ENCODE assay signal across 8 cellular contexts in the genomic region with DNA sequence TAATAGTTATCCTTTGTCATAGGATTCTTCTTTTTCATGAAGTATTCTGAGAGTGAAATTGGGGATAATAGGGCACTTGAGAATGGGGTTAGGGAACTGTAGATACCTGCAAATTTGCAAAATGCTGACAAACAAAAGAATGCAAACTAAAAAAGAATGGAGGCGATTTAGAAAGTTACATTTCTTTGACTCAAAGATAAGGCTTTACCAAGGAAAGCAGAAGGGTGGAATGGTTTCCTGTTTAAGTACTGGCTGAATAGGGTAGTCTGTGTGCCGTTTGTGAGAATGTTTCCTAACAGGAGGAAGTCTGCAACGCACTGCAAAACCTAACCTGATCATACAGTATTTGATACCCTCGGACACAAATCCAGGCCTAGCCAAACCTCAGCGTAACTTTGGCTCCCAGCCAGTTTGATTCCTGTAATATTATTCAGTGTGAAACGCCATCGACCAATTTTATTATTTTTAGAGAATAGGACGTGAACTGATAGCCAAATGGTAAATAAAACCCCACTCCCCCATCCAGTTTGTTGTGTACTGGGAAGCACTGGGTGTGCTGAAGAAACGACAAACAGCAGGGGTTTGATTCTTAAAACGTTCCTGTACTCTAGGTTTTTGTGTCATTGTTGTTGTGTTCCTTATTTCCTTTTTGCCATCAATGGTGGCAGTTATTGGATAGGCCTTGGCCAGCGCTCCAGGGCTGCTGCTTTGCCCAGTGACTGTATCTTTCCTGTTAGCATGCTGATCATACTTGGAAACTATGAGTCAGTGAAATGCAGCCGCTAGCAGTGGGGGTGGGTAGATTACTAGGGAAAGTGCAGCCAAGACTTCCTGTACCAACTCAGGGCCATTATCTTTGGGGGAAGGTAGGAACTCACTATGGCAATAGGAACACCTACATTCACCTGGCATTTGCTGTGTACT.
DNase-seq lines count a peak whose midpoint lies in the region; ATAC-seq, FAIRE-seq and TF ChIP-seq lines count a peak whose summit lies in the region.

No MANE protein-coding gene starts in this region.

- no TSS peak for BruUV-seq in PC-3 (replicated peaks; lab: Mats Ljungman, UMichigan)

- POLR2A ChIA-PET in PC-3 (lab: Charles Lee; ENCODE audit: unreplicated experiment), result interaction anchor here (0.7 kb wide), 1 partner anchor 30 kb away, joined by 3 read pairs; no protein-coding TSS in a partner anchor

- H3K36me3 ChIP-seq in PC-3 (ENCODE audit: low read depth, low read length) (no peaks in the 10 kb centered on the region), fibroblast of lung (ENCODE audit: control insufficient read depth, insufficient read depth, low read length) (no peaks in the 10 kb centered on the region), subcutaneous abdominal adipose tissue (ENCODE audit: control insufficient read depth in 5 of 5, insufficient read depth in 5 of 5, low read length in 5 of 5) (no peaks in the 10 kb centered on the region)

- H3K27ac ChIP-seq in PC-3 (ENCODE audit: low read length), result peak overlapping the region; percentile 83
- H3K27ac ChIP-seq in fibroblast of lung (ENCODE audit: insufficient read depth, low read length), result peak overlapping the region; percentile 93
- peak overlapping the region; percentile 98 for H3K27ac ChIP-seq in subcutaneous abdominal adipose tissue (ENCODE audit: low read depth, low read length)

- H3K9me3 ChIP-seq in PC-3 (ENCODE audit: low read length), result no peaks in the 10 kb centered on the region
- H3K9me3 ChIP-seq in fibroblast of lung (ENCODE audit: control insufficient read depth, insufficient read depth, low read depth, low read length), result no peaks in the 10 kb centered on the region
- no peaks in the 10 kb centered on the region for H3K9me3 ChIP-seq in subcutaneous abdominal adipose tissue (ENCODE audit: control insufficient read depth in 5 of 5, low read length in 5 of 5)

- H3K27me3 Mint-ChIP-seq in nephron (ENCODE audit: low read depth), result no peaks in the 10 kb centered on the region

- peak overlapping the region in 1 of 3 experiments; percentile 41 for H3K4me3 Mint-ChIP-seq in nephron

- H3K9me2 ChIP-seq in PC-3 (replicated peaks; ENCODE audit: low read length), result no peaks in the 10 kb centered on the region

- TF ChIP-seq CTCF in AG10803 (conservative IDR thresholded peaks at IDR 0.05; ENCODE audit: low read length) (no peak), PC-3 (conservative IDR thresholded peaks at IDR 0.05; ENCODE audit: low read depth, low read length) (no peak), fibroblast of lung (conservative IDR thresholded peaks at IDR 0.05 in 1 of 2, IDR thresholded peaks at IDR 0.05 in 1 of 2; ENCODE audit: low read depth in 1 of 2, low read length in 2 of 2) (no peak), nephron (IDR thresholded peaks at IDR 0.05; ENCODE audit: unreplicated experiment in 3 of 3) (no peak)

- peaks cover 73% of the 10 kb centered on the region for H3K4me1 Mint-ChIP-seq in nephron

- peak overlapping the region; percentile 91 to 96 (median 95) for H3K27ac Mint-ChIP-seq in nephron

- FAIRE-seq in GM19239 (lab: Jason Lieb, UNC), result peak; percentile 88

- DNase-seq in AG10803 (ENCODE audit: low read depth), result peak; percentile 94
- no peak for DNase-seq in GM19239 (ENCODE audit: insufficient read length, low spot score)
- peak; percentile 97 for DNase-seq in PC-3
- peak; percentile 69 to 74 for DNase-seq in activated T-cell treated with anti-CD3 and anti-CD28 coated beads, Interleukin-2, amount 50 U/mL, for 48 hours
- DNase-seq in fibroblast of lung (ENCODE audit: low read depth in 2 of 2), result peak; percentile 92 to 98

- no peaks in the 10 kb centered on the region for H3F3A ChIP-seq in PC-3 (ENCODE audit: low read length, unreplicated experiment)

- H3K9me3 Mint-ChIP-seq in nephron, result no peaks in the 10 kb centered on the region

- H3K36me3 Mint-ChIP-seq in nephron (ENCODE audit: low read depth), result no peaks in the 10 kb centered on the region

- H3K27me3 ChIP-seq in PC-3 (ENCODE audit: low read length) (no peaks in the 10 kb centered on the region), fibroblast of lung (ENCODE audit: control insufficient read depth, insufficient read depth, low read length) (no peaks in the 10 kb centered on the region), subcutaneous abdominal adipose tissue (ENCODE audit: control insufficient read depth in 5 of 5, insufficient read depth in 4 of 5, low read length in 5 of 5) (no peaks in the 10 kb centered on the region)

- intact Hi-C loops in PC-3 (cut with micrococcal nuclease), result loop anchor here (1.0 kb wide), 1 partner anchor 39 kb away; no protein-coding TSS in a partner anchor

- H3K9ac ChIP-seq in PC-3 (ENCODE audit: low read length) (peak overlapping the region; percentile 44), fibroblast of lung (ENCODE audit: insufficient read depth, low read length) (peak overlapping the region; percentile 28), subcutaneous abdominal adipose tissue (ENCODE audit: low read length in 5 of 5) (peak overlapping the region in 4 of 5 donors; percentile 33 to 82 (median 47))

- H4K20me1 ChIP-seq in PC-3 (ENCODE audit: low read length), result no peaks in the 10 kb centered on the region
- H4K20me1 ChIP-seq in fibroblast of lung (ENCODE audit: control insufficient read depth, extremely low read depth, insufficient read depth, low read length), result no peaks in the 10 kb centered on the region

- ATAC-seq in HG03469 (IDR thresholded peaks at IDR 0.05; ENCODE audit: unreplicated experiment), result peak; percentile 88
- ATAC-seq in PC-3, result peak; percentile 99

- H3K4me1 ChIP-seq in PC-3 (ENCODE audit: insufficient read depth, low read length) (peaks cover 24% of the 10 kb centered on the region), fibroblast of lung (ENCODE audit: control insufficient read depth, extremely low read depth, insufficient read depth, low read length) (peaks cover 7% of the 10 kb centered on the region), subcutaneous abdominal adipose tissue (ENCODE audit: control insufficient read depth in 5 of 5, insufficient read depth in 5 of 5, low read length in 5 of 5) (peaks cover 11 to 34% (median 29%) of the 10 kb centered on the region in 5 donors)

- no peak overlapping the region for H3K4me3 ChIP-seq in AG10803 (ENCODE audit: low read length)
- peak overlapping the region; percentile 11; the same call in 1 of the 2 replicates for H3K4me3 ChIP-seq in PC-3 (ENCODE audit: low read length)
- no peak overlapping the region for H3K4me3 ChIP-seq in fibroblast of lung (replicated peaks in 1 of 4; ENCODE audit: control extremely low read depth in 1 of 4, insufficient read depth in 1 of 4, low read depth in 3 of 4, low read length in 4 of 4)
- H3K4me3 ChIP-seq in subcutaneous abdominal adipose tissue (ENCODE audit: low read depth in 1 of 5, low read length in 5 of 5), result no peak overlapping the region

- CTCF ChIA-PET in PC-3 (lab: Charles Lee), result no interaction called here

- H3K79me2 ChIP-seq in PC-3 (ENCODE audit: low read length) (no peaks in the 10 kb centered on the region), fibroblast of lung (ENCODE audit: control insufficient read depth, insufficient read depth, low read length) (no peaks in the 10 kb centered on the region)

- H2AFZ ChIP-seq in PC-3 (ENCODE audit: low read length) (peak overlapping the region; percentile 68), fibroblast of lung (ENCODE audit: low read length) (peak overlapping the region; percentile 81)

- H3K4me2 ChIP-seq in PC-3 (ENCODE audit: low read length), result peak overlapping the region; percentile 67
- H3K4me2 ChIP-seq in fibroblast of lung (ENCODE audit: extremely low read depth, insufficient read depth, low read length), result peak overlapping the region; percentile 71
